ENCODE assay signal across 8 cellular contexts in genomic region chr19:37594064-37594981, GRCh38. TPM values are rescaled to one million over a fixed set of nuclear protein-coding genes. Genes with fewer than 3 reads are reported as not detected.
DNase-seq lines count a peak whose midpoint lies in the region; ATAC-seq, FAIRE-seq and TF ChIP-seq lines count a peak whose summit lies in the region.

Gene ZNF540, plus strand, starts transcription at chr19:37594876. Its CDS starts 3,572 bp downstream, at chr19:37598448.
Gene ZNF571, minus strand, starts transcription at chr19:37594792. Its CDS starts 8,116 bp downstream, at chr19:37586676.

- H3K9ac ChIP-seq in keratinocyte (ENCODE audit: control insufficient read depth, extremely low read depth, insufficient read depth, low read length), result peak within 1 kb of the TSS; percentile 87

- TF ChIP-seq CTCF in chondrocyte (IDR thresholded peaks at IDR 0.05) (no peak), keratinocyte (optimal IDR thresholded peaks at IDR 0.05 in 1 of 3, IDR thresholded peaks at IDR 0.05 in 1 of 3, conservative IDR thresholded peaks at IDR 0.05 in 1 of 3; ENCODE audit: extremely low read depth in 1 of 3, insufficient read depth in 2 of 3, low read length in 3 of 3) (no peak)

- no peaks in the 10 kb centered on the region for H3K9me1 ChIP-seq in keratinocyte (ENCODE audit: control insufficient read depth, extremely low read depth, insufficient read depth, low read length)

- peak within 1 kb of the TSS; percentile 99 for H3K4me2 ChIP-seq in keratinocyte (ENCODE audit: control insufficient read depth, extremely low read depth, insufficient read depth, low read depth, low read length)

- dilution Hi-C loops in keratinocyte (cut with MboI; ENCODE audit: extremely low pct_ligation_motif_present, low sequenced_read_pairs), result no loop called here

- ATAC-seq in GM18870 (IDR thresholded peaks at IDR 0.05; ENCODE audit: unreplicated experiment), result peak; percentile 94
- peak; percentile 93 for ATAC-seq in HG03139 (IDR thresholded peaks at IDR 0.05; ENCODE audit: unreplicated experiment)

- peak within 1 kb of the TSS; percentile 92 for H3K27ac Mint-ChIP-seq in chondrocyte (ENCODE audit: unreplicated experiment)

- no peaks in the 10 kb centered on the region for H3K27me3 Mint-ChIP-seq in chondrocyte (ENCODE audit: low read depth)

- H3K79me2 ChIP-seq in keratinocyte (ENCODE audit: control insufficient read depth, insufficient read depth, low read length), result no peaks in the 10 kb centered on the region

- FAIRE-seq in keratinocyte (lab: Jason Lieb, UNC), result peak; percentile 78

- H3K27me3 ChIP-seq in keratinocyte (ENCODE audit: control insufficient read depth, extremely low read depth, insufficient read depth, low read length), result no peaks in the 10 kb centered on the region

- peaks cover 18% of the 10 kb centered on the region for H3K4me1 Mint-ChIP-seq in chondrocyte (ENCODE audit: low read depth)

- H4K20me1 ChIP-seq in keratinocyte (ENCODE audit: control insufficient read depth, extremely low read depth, insufficient read depth, low read length), result no peaks in the 10 kb centered on the region

- H3K36me3 ChIP-seq in keratinocyte (ENCODE audit: control insufficient read depth in 2 of 2, extremely low read depth in 1 of 2, insufficient read depth in 2 of 2, low read length in 2 of 2), result no peaks in the 10 kb centered on the region

- peak within 1 kb of the TSS; percentile 89 for H3K27ac ChIP-seq in keratinocyte (ENCODE audit: control insufficient read depth, insufficient read depth, low read length)

- peaks cover 11% of the 10 kb centered on the region for H3K4me1 ChIP-seq in keratinocyte (ENCODE audit: control insufficient read depth, extremely low read depth, insufficient read depth, low read length)

- H3K9me3 Mint-ChIP-seq in chondrocyte (ENCODE audit: low read depth), result peaks cover 8% of the 10 kb centered on the region

- in situ Hi-C loops in ACHN (cut with HindIII; ENCODE audit: low pct_ligation_motif_present, low pct_unique_long_range_greater_than_20kb, low sequenced_read_pairs), result no loop called here

- peak within 1 kb of the TSS; percentile 89 for H3K4me3 Mint-ChIP-seq in chondrocyte (ENCODE audit: unreplicated experiment)

- H3K4me3 ChIP-seq in keratinocyte (ENCODE audit: control insufficient read depth in 2 of 3, extremely low read depth in 1 of 3, insufficient read depth in 2 of 3, low read depth in 1 of 3, low read length in 3 of 3), result peak within 1 kb of the TSS; percentile 58 to 97 (median 96)

- peak within 1 kb of the TSS; percentile 99 for H2AFZ ChIP-seq in keratinocyte (ENCODE audit: control insufficient read depth, low read length)

- DNase-seq in ACHN (peak; percentile 86), NCI-H226 (peak; percentile 70), chondrocyte (ENCODE audit: low spot score) (peak; percentile 97), keratinocyte (ENCODE audit: low read depth, low spot score) (peak; percentile 79)
- DNase-seq in activated CD4-positive, alpha-beta T cell treated with anti-CD3 and anti-CD28 coated beads for 24 hours (ENCODE audit: low read depth in 2 of 2), result peak; percentile 84 to 87
- peak; percentile 80 to 92 (median 89) for DNase-seq in stimulated activated CD4-positive, alpha-beta T cell treated with anti-CD3 and anti-CD28 coated beads, Interleukin-12 subunit alpha, Interleukin-12 subunit beta, amount 100 ng/mL, for 48 hours (ENCODE audit: low read depth in 2 of 3, low spot score in 1 of 3)

- H3K36me3 Mint-ChIP-seq in chondrocyte (ENCODE audit: low read depth), result peaks cover 4% of the 10 kb centered on the region

- H3K9me3 ChIP-seq in keratinocyte (ENCODE audit: control insufficient read depth, low read depth, low read length), result no peaks in the 10 kb centered on the region

RNA-seq across cellular contexts. Expression of gene ZNF540, which starts in this region (rescaled TPM):
- total RNA-seq in chondrocyte, result 1.3 to 3.2 TPM (median 1.4 TPM) in 3 replicates
- polyA plus RNA-seq in keratinocyte, result 0.15 to 0.95 TPM (median 0.35 TPM) in 3 replicates
- polyA plus RNA-seq in keratinocyte (2011; ENCODE audit: low read depth), result 0.40 TPM
- polyA plus RNA-seq in keratinocyte (2011; cell fraction: cytosol; rRNA removed), result 0.23 and 0.38 TPM in 2 replicates
- 0.52 and 1.1 TPM in 2 replicates for polyA plus RNA-seq in keratinocyte (2011; cell fraction: nucleus; rRNA removed)
- polyA plus RNA-seq in keratinocyte (2012; ENCODE audit: low replicate concordance), result 0.52 and 0.56 TPM in 2 replicates
- 0.13 to 0.45 TPM in 2 of 3 replicates, not detected in the other for polyA minus RNA-seq in keratinocyte
- polyA minus RNA-seq in keratinocyte (2011; cell fraction: cytosol; rRNA and poly(A)+ RNA removed), result not detected
- 0.32 and 0.93 TPM in 2 replicates for polyA minus RNA-seq in keratinocyte (2011; cell fraction: nucleus; rRNA and poly(A)+ RNA removed)

RNA-seq across cellular contexts. Expression of gene ZNF571, which starts in this region (rescaled TPM):
- 4.9 to 5.7 TPM (median 5.2 TPM) in 3 replicates for total RNA-seq in chondrocyte
- polyA plus RNA-seq in keratinocyte, result 1.6 to 4.0 TPM (median 2.4 TPM) in 3 replicates
- polyA plus RNA-seq in keratinocyte (2011; ENCODE audit: low read depth), result 1.2 TPM
- 0.77 and 2.6 TPM in 2 replicates for polyA plus RNA-seq in keratinocyte (2011; cell fraction: cytosol; rRNA removed)
- 6.8 and 7.4 TPM in 2 replicates for polyA plus RNA-seq in keratinocyte (2011; cell fraction: nucleus; rRNA removed)
- 1.5 and 4.6 TPM in 2 replicates for polyA plus RNA-seq in keratinocyte (2012; ENCODE audit: low replicate concordance)
- 0.30 to 3.3 TPM (median 3.0 TPM) in 3 replicates for polyA minus RNA-seq in keratinocyte
- 2.1 TPM for polyA minus RNA-seq in keratinocyte (2011; cell fraction: cytosol; rRNA and poly(A)+ RNA removed)
- 3.0 and 13.9 TPM in 2 replicates for polyA minus RNA-seq in keratinocyte (2011; cell fraction: nucleus; rRNA and poly(A)+ RNA removed)

Comparison
In these comparisons a context has a peak if more than half of its experiments do, and no peak if none do; other contexts are left out.
1. Peak in every context shown above with its lines: DNase-seq, ATAC-seq, H3K4me3 ChIP-seq and H3K27ac ChIP-seq.